Comparison of ENCODE assay signal across 9 cellular contexts in genomic region chr4:39446842-39447573, GRCh38. TPM values are rescaled to one million over a fixed set of nuclear protein-coding genes. Genes with fewer than 3 reads are reported as not detected.
DNase-seq lines count a peak whose midpoint lies in the region; ATAC-seq and TF ChIP-seq lines count a peak whose summit lies in the region.
"Had no signal": no experiment of that assay in that cellular context is flagged by ENCODE, and none has a peak within 500 bp of the region (broad histone marks: within the 10 kb centered on the region; RNA-seq: fewer than 3 reads in every experiment).

No MANE protein-coding gene starts in this region.

- H3K36me3 Mint-ChIP-seq in type B pancreatic cell = peaks cover 10% of the 10 kb centered on the region

- peak overlapping the region; percentile 62 for H3K4me3 Mint-ChIP-seq in type B pancreatic cell

- no peaks in the 10 kb centered on the region for H3K27me3 ChIP-seq in muscle layer of duodenum (ENCODE audit: low read depth, low read length)
- H3K27me3 ChIP-seq: BLaER1 had no signal

- no peaks in the 10 kb centered on the region for H3K9me3 ChIP-seq in muscle layer of duodenum (ENCODE audit: control insufficient read depth in 1 of 2, low read length in 2 of 2)

- no peaks in the 10 kb centered on the region for H3K9me3 Mint-ChIP-seq in type B pancreatic cell

- H3K27ac ChIP-seq in muscle layer of duodenum (ENCODE audit: low read length) = no peak overlapping the region
- H3K27ac ChIP-seq: BLaER1 had no signal

- no peaks in the 10 kb centered on the region for H3K27me3 Mint-ChIP-seq in type B pancreatic cell

- peaks cover 2% of the 10 kb centered on the region for H3K4me1 Mint-ChIP-seq in type B pancreatic cell (ENCODE audit: unreplicated experiment)

- DNase-seq in NCI-H510A (lab: John Stamatoyannopoulos, UW) (peak; percentile 6), NCI-H510A treated with DMSO at 0.1 percent for 48 hours (lab: John Stamatoyannopoulos, UW) (no peak), epithelial cell of proximal tubule (ENCODE audit: low read depth) (no peak), type B pancreatic cell (ENCODE audit: extremely low spot score, unreplicated experiment) (no peak), NCI-H2196 treated with DMSO at 0.1 percent for 48 hours (lab: John Stamatoyannopoulos, UW; ENCODE audit: unreplicated experiment) (no peak)
- peak; percentile 29 to 32 for DNase-seq in activated CD4-positive, alpha-beta T cell treated with anti-CD3 and anti-CD28 coated beads, Interleukin-2, amount 50 U/mL, for 48 hours

- TF ChIP-seq CTCF in epithelial cell of proximal tubule (conservative IDR thresholded peaks at IDR 0.05; ENCODE audit: low read depth, low read length) (peak; percentile 19), type B pancreatic cell (conservative IDR thresholded peaks at IDR 0.05) (no peak)

- H3K27ac Mint-ChIP-seq in type B pancreatic cell = peak overlapping the region; percentile 48

- ATAC-seq in HG03064 (IDR thresholded peaks at IDR 0.05; ENCODE audit: low read depth, unreplicated experiment) = peak; percentile 66

- peaks cover 0 to 6% of the 10 kb centered on the region in 2 donors for H3K4me1 ChIP-seq in muscle layer of duodenum (ENCODE audit: control insufficient read depth in 1 of 2, insufficient read depth in 2 of 2, low read length in 2 of 2)
- H3K4me1 ChIP-seq: BLaER1 had no signal

- H3K36me3 ChIP-seq in muscle layer of duodenum (ENCODE audit: control insufficient read depth in 1 of 2, insufficient read depth in 2 of 2, low read length in 2 of 2) = peaks cover 6 to 11% of the 10 kb centered on the region in 2 donors

- peak overlapping the region; percentile 25 for H3K4me3 ChIP-seq in epithelial cell of proximal tubule (ENCODE audit: low read depth, low read length)
- H3K4me3 ChIP-seq in muscle layer of duodenum (ENCODE audit: low read depth in 1 of 2, low read length in 2 of 2) = peak overlapping the region; percentile 63 to 66
- H3K4me3 ChIP-seq: BLaER1 had no signal

RNA-seq across cellular contexts. Expression of gene RPL9, which starts 11.7 kb away (rescaled TPM):
- 3,007 and 3,128 TPM in 2 replicates for total RNA-seq in epithelial cell of proximal tubule
- 1,623 and 1,887 TPM in 2 replicates for total RNA-seq in type B pancreatic cell (ENCODE audit: low replicate concordance)

RNA-seq across cellular contexts. Expression of gene LIAS, which starts 11.8 kb away (rescaled TPM):
- total RNA-seq in epithelial cell of proximal tubule (10.9 and 13.5 TPM in 2 replicates), type B pancreatic cell (ENCODE audit: low replicate concordance) (21.0 and 22.0 TPM in 2 replicates)

RNA-seq across cellular contexts. Expression of gene KLB, which starts 40.3 kb away (rescaled TPM):
- total RNA-seq in epithelial cell of proximal tubule (not detected in 2 replicates), type B pancreatic cell (ENCODE audit: low replicate concordance) (0.43 and 0.62 TPM in 2 replicates)

Comparison
In these comparisons a context has a peak if more than half of its experiments do, and no peak if none do; other contexts are left out.
1. DNase-seq: peak in NCI-H510A (single experiment) and activated CD4-positive, alpha-beta T cell treated with anti-CD3 and anti-CD28 coated beads, Interleukin-2, amount 50 U/mL, for 48 hours (2 of 2); none in NCI-H510A treated with DMSO at 0.1 percent for 48 hours (single experiment), epithelial cell of proximal tubule (single experiment), type B pancreatic cell (single experiment) and NCI-H2196 treated with DMSO at 0.1 percent for 48 hours (single experiment).